15 cellular contexts compared by ENCODE assay signal in genomic region chr9:77752566-77752965, GRCh38.
DNase-seq lines count a peak whose midpoint lies in the region; ATAC-seq and TF ChIP-seq lines count a peak whose summit lies in the region.
"Had no signal": no experiment of that assay in that cellular context is flagged by ENCODE, and none has a peak within 500 bp of the region (broad histone marks: within the 10 kb centered on the region; RNA-seq: fewer than 3 reads in every experiment).

No MANE protein-coding gene starts in this region.

- H3K4me3 ChIP-seq in BJ (ENCODE audit: low read depth, low read length) = no peak overlapping the region
- H3K4me3 ChIP-seq in SK-N-MC = peak overlapping the region; percentile 58
- no peak overlapping the region for H3K4me3 ChIP-seq in osteoblast (ENCODE audit: insufficient read depth, low read length)

- H3K4me3 Mint-ChIP-seq in natural killer cell treated with Interleukin-12 subunit alpha and Interleukin-12 subunit beta and Interleukin-15 and Interleukin-18, amount 100 ng/mL, for 72 hours = no peak overlapping the region
- H3K4me3 Mint-ChIP-seq: activated T-cell treated with anti-CD3 and anti-CD28 coated beads, Interleukin-2, amount 50 U/mL, for 4 hours; CD4-positive, CD25-positive, alpha-beta regulatory T cell; stimulated activated naive CD8-positive, alpha-beta T cell treated with anti-CD3 and anti-CD28 coated beads, Interleukin-15, amount 100 ng/mL, for 72 hours had no signal

- CTCF ChIA-PET in BJ (lab: Yijun Ruan, JAX) = interaction anchor here (0.6 to 3.2 kb wide), 8 partner anchors 16 to 318 kb away, joined by 3 to 29 read pairs (median 4); no protein-coding TSS in a partner anchor

- peaks cover 28% of the 10 kb centered on the region for H3K4me1 ChIP-seq in osteoblast (ENCODE audit: insufficient read depth, low read length)

- peak; percentile 26; the same call in 1 of the 2 replicates for TF ChIP-seq CTCF in BJ (IDR thresholded peaks at IDR 0.05; ENCODE audit: insufficient read depth, low read depth, low read length)
- TF ChIP-seq CTCF in osteoblast (IDR thresholded peaks at IDR 0.05; ENCODE audit: extremely low read depth, low read depth, low read length) = no peak

- peak; percentile 87 for DNase-seq in BJ (ENCODE audit: low read depth)
- DNase-seq in SK-N-MC (ENCODE audit: low read depth, low spot score) = peak; percentile 57
- peak; percentile 95 for DNase-seq in fibroblast of peridontal ligament (ENCODE audit: extremely low read depth)
- peak; percentile 10 for DNase-seq in osteoblast (ENCODE audit: insufficient read length, low spot score, missing footprints)
- no peak for DNase-seq in mucosa of gallbladder (ENCODE audit: low spot score)
- DNase-seq in natural killer cell treated with Interleukin-12 subunit alpha and Interleukin-12 subunit beta and Interleukin-15 and Interleukin-18, amount 100 ng/mL, for 72 hours (ENCODE audit: low spot score) = no peak
- DNase-seq in NCI-H1417 (lab: John Stamatoyannopoulos, UW) = no peak
- DNase-seq: activated T-cell treated with anti-CD3 and anti-CD28 coated beads, Interleukin-2, amount 50 U/mL, for 4 hours; CD4-positive, CD25-positive, alpha-beta regulatory T cell; NCI-H1092 treated with DMSO at 0.1 percent for 48 hours; NCI-H524 treated with DMSO at 0.1 percent for 48 hours; SHP77 treated with DMSO at 0.1 percent for 48 hours; stimulated activated CD4-positive, alpha-beta T cell treated with anti-CD3 and anti-CD28 coated beads, Interleukin-2, amount 100 ng/mL, for 24 hours; stimulated activated naive CD8-positive, alpha-beta T cell treated with anti-CD3 and anti-CD28 coated beads, Interleukin-15, amount 100 ng/mL, for 72 hours had no signal

- H3K9me3 Mint-ChIP-seq in natural killer cell treated with Interleukin-12 subunit alpha and Interleukin-12 subunit beta and Interleukin-15 and Interleukin-18, amount 100 ng/mL, for 72 hours = no peaks in the 10 kb centered on the region

- no peak for ATAC-seq in natural killer cell treated with Interleukin-12 subunit alpha and Interleukin-12 subunit beta and Interleukin-15 and Interleukin-18, amount 100 ng/mL, for 72 hours
- no peak for ATAC-seq in HG03354 (IDR thresholded peaks at IDR 0.05; ENCODE audit: poor library complexity, severe bottlenecking, unreplicated experiment)
- ATAC-seq: activated T-cell treated with anti-CD3 and anti-CD28 coated beads, Interleukin-2, amount 50 U/mL, for 4 hours; stimulated activated naive CD8-positive, alpha-beta T cell treated with anti-CD3 and anti-CD28 coated beads, Interleukin-15, amount 100 ng/mL, for 72 hours had no signal

- H3K36me3 ChIP-seq in BJ (ENCODE audit: control insufficient read depth, insufficient read depth, low read length) = no peaks in the 10 kb centered on the region; the same call in 1 of the 2 replicates
- H3K36me3 ChIP-seq in SK-N-MC (ENCODE audit: insufficient read depth, low read length) = peaks cover 9% of the 10 kb centered on the region; the same call in 1 of the 2 replicates
- H3K36me3 ChIP-seq in osteoblast (ENCODE audit: insufficient read depth, low read length) = no peaks in the 10 kb centered on the region

- H3K79me2 ChIP-seq in osteoblast (ENCODE audit: insufficient read depth, low read length) = peaks cover 2% of the 10 kb centered on the region

- peak overlapping the region; percentile 53 for H3K9ac ChIP-seq in SK-N-MC (ENCODE audit: insufficient read length)

- peaks cover 4 to 5% of the 10 kb centered on the region in 2 donors for H3K4me1 Mint-ChIP-seq in natural killer cell treated with Interleukin-12 subunit alpha and Interleukin-12 subunit beta and Interleukin-15 and Interleukin-18, amount 100 ng/mL, for 72 hours (ENCODE audit: low read depth in 2 of 2)

- POLR2A ChIA-PET in BJ (lab: Charles Lee) = no interaction called here

- H3K27me3 ChIP-seq in BJ (ENCODE audit: control insufficient read depth, insufficient read depth, low read length) (no peaks in the 10 kb centered on the region), osteoblast (ENCODE audit: insufficient read depth, low read length) (no peaks in the 10 kb centered on the region)

- peak overlapping the region; percentile 96 for H3K27ac ChIP-seq in SK-N-MC
- peak overlapping the region; percentile 50 for H3K27ac ChIP-seq in osteoblast (ENCODE audit: low read depth, low read length)

- no peak overlapping the region for H3K27ac Mint-ChIP-seq in natural killer cell treated with Interleukin-12 subunit alpha and Interleukin-12 subunit beta and Interleukin-15 and Interleukin-18, amount 100 ng/mL, for 72 hours
- H3K27ac Mint-ChIP-seq: stimulated activated naive CD8-positive, alpha-beta T cell treated with anti-CD3 and anti-CD28 coated beads, Interleukin-15, amount 100 ng/mL, for 72 hours had no signal

- H4K20me1 ChIP-seq in osteoblast (ENCODE audit: insufficient read depth, low read length) = no peaks in the 10 kb centered on the region

- no peaks in the 10 kb centered on the region for H3K36me3 Mint-ChIP-seq in natural killer cell treated with Interleukin-12 subunit alpha and Interleukin-12 subunit beta and Interleukin-15 and Interleukin-18, amount 100 ng/mL, for 72 hours

- H3K9me3 ChIP-seq in SK-N-MC (ENCODE audit: low read depth, low read length) (no peaks in the 10 kb centered on the region), osteoblast (ENCODE audit: low read depth, low read length) (no peaks in the 10 kb centered on the region)

- H3K4me2 ChIP-seq in osteoblast (ENCODE audit: insufficient read depth, low read length) = peak overlapping the region; percentile 40

- H3K27me3 Mint-ChIP-seq in natural killer cell treated with Interleukin-12 subunit alpha and Interleukin-12 subunit beta and Interleukin-15 and Interleukin-18, amount 100 ng/mL, for 72 hours = no peaks in the 10 kb centered on the region
- H3K27me3 Mint-ChIP-seq: CD4-positive, CD25-positive, alpha-beta regulatory T cell; stimulated activated naive CD8-positive, alpha-beta T cell treated with anti-CD3 and anti-CD28 coated beads, Interleukin-15, amount 100 ng/mL, for 72 hours had no signal

- H2AFZ ChIP-seq in osteoblast (ENCODE audit: low read length) = no peak overlapping the region

Comparison
In these comparisons a context has a peak if more than half of its experiments do, and no peak if none do; other contexts are left out.
1. DNase-seq: peak in BJ (single experiment), SK-N-MC (single experiment), fibroblast of peridontal ligament (single experiment) and osteoblast (single experiment); none in mucosa of gallbladder (single experiment), natural killer cell treated with Interleukin-12 subunit alpha and Interleukin-12 subunit beta and Interleukin-15 and Interleukin-18, amount 100 ng/mL, for 72 hours (single experiment) and NCI-H1417 (0 of 3).